Comparison of ENCODE assay signal across 1 cellular context in genomic region chr11:114479331-114479730, GRCh38.
TF ChIP-seq lines count a peak whose summit lies in the region.

No MANE protein-coding gene starts in this region.

TF ChIP-seq in GM23338, 12 proteins besides CTCF, POLR2A, EP300 and RAD21 (continued from another document):
- TF ChIP-seq ETS1 (IDR thresholded peaks at IDR 0.05), result no peak
